ENCODE assay signal across 15 cellular contexts in genomic region chr16:69932691-69933392, GRCh38.
"Had no signal": no experiment of that assay in that cellular context is flagged by ENCODE, and none has a peak within 500 bp of the region (broad histone marks: within the 10 kb centered on the region; RNA-seq: fewer than 3 reads in every experiment).

No MANE protein-coding gene starts in this region.

- H3K9me3 Mint-ChIP-seq: activated naive CD4-positive, alpha-beta T cell treated with anti-CD3 and anti-CD28 coated beads, Interleukin-2, amount 50 U/mL, for 72 hours; activated T-cell treated with anti-CD3 and anti-CD28 coated beads, Interleukin-2, amount 50 U/mL, for 24 hours; memory B cell; stimulated activated memory B cell treated with anti-CD40 and anti-IgM and Interleukin-4, amounts not matched to agents 10 μg/mL and 1 μg/mL and 100 μg/mL, for 72 hours; T-helper 1 cell treated with Interleukin-12 subunit alpha and Interleukin-12 subunit beta and Interleukin-4 antibody, amounts not matched to agents 30 μg/mL and 1 μg/mL, for 36 hours had no signal

- H3K9me3 ChIP-seq: esophagus squamous epithelium, neutrophil, right atrium auricular region had no signal

- H3K27me3 ChIP-seq: brain microvascular endothelial cell, esophagus squamous epithelium, neutrophil, right atrium auricular region had no signal

- H3K4me1 Mint-ChIP-seq: memory B cell; stimulated activated memory B cell treated with anti-CD40 and anti-IgM and Interleukin-4, amounts not matched to agents 10 μg/mL and 1 μg/mL and 100 μg/mL, for 72 hours had no signal

- H3K27ac Mint-ChIP-seq: activated T-cell treated with anti-CD3 and anti-CD28 coated beads, Interleukin-2, amount 50 U/mL, for 24 hours; memory B cell; stimulated activated memory B cell treated with anti-CD40 and anti-IgM and Interleukin-4, amounts not matched to agents 10 μg/mL and 1 μg/mL and 100 μg/mL, for 72 hours; T-helper 1 cell treated with Interleukin-12 subunit alpha and Interleukin-12 subunit beta and Interleukin-4 antibody, amounts not matched to agents 30 μg/mL and 1 μg/mL, for 36 hours had no signal

- H3K27ac ChIP-seq: brain microvascular endothelial cell, esophagus squamous epithelium, neutrophil, right atrium auricular region had no signal

- H3K27me3 Mint-ChIP-seq: activated T-cell treated with anti-CD3 and anti-CD28 coated beads, Interleukin-2, amount 50 U/mL, for 24 hours; memory B cell; stimulated activated memory B cell treated with anti-CD40 and anti-IgM and Interleukin-4, amounts not matched to agents 10 μg/mL and 1 μg/mL and 100 μg/mL, for 72 hours had no signal

- DNase-seq: activated CD4-positive, alpha-beta T cell treated with anti-CD3 and anti-CD28 coated beads, Interleukin-2, amount 50 U/mL, for 1 hour; activated effector memory CD4-positive, alpha-beta T cell treated with anti-CD3 and anti-CD28 coated beads, Interleukin-2, amount 50 U/mL, for 16 hours; activated T-cell treated with anti-CD3 and anti-CD28 coated beads, Interleukin-2, amount 50 U/mL, for 24 hours; amniotic stem cell; brain microvascular endothelial cell; esophagus squamous epithelium; foreskin fibroblast; small intestine had no signal

- ATAC-seq: activated naive CD4-positive, alpha-beta T cell treated with anti-CD3 and anti-CD28 coated beads, Interleukin-2, amount 50 U/mL, for 72 hours; stimulated activated memory B cell treated with anti-CD40 and anti-IgM and Interleukin-4, amounts not matched to agents 10 μg/mL and 1 μg/mL and 100 μg/mL, for 72 hours had no signal

- H3K4me3 ChIP-seq: esophagus squamous epithelium, right atrium auricular region had no signal

- H3K4me3 Mint-ChIP-seq: activated T-cell treated with anti-CD3 and anti-CD28 coated beads, Interleukin-2, amount 50 U/mL, for 24 hours; memory B cell; stimulated activated memory B cell treated with anti-CD40 and anti-IgM and Interleukin-4, amounts not matched to agents 10 μg/mL and 1 μg/mL and 100 μg/mL, for 72 hours; T-helper 1 cell treated with Interleukin-12 subunit alpha and Interleukin-12 subunit beta and Interleukin-4 antibody, amounts not matched to agents 30 μg/mL and 1 μg/mL, for 36 hours had no signal

- FAIRE-seq: small intestine, TTC549 had no signal
